8 cellular contexts compared by ENCODE assay signal in genomic region chr15:98994892-98995291, GRCh38. TPM values are rescaled to one million over a fixed set of nuclear protein-coding genes. Genes with fewer than 3 reads are reported as not detected.
"Had no signal": no experiment of that assay in that cellular context is flagged by ENCODE, and none has a peak within 500 bp of the region (broad histone marks: within the 10 kb centered on the region; RNA-seq: fewer than 3 reads in every experiment).

No MANE protein-coding gene starts in this region.

- DNase-seq: GDM1, GF-D8 had no signal

- FAIRE-seq: G401.6, GM12878, GM12891, GM12892, GM18507, GM19239 had no signal

- ATAC-seq: GM12878 had no signal

- H3K4me3 ChIP-seq: GM12878 had no signal

RNA-seq across cellular contexts. Expression of gene PGPEP1L, which starts 12.7 kb away (rescaled TPM):
- total RNA-seq: GM12878 had no signal
